Comparison of ENCODE assay signal across 8 cellular contexts in genomic region chr22:20079745-20080444, GRCh38. TPM values are rescaled to one million over a fixed set of nuclear protein-coding genes. Genes with fewer than 3 reads are reported as not detected.
DNase-seq lines count a peak whose midpoint lies in the region; ATAC-seq and TF ChIP-seq lines count a peak whose summit lies in the region.

Gene DGCR8 (plus strand): TSS chr22:20080241. CDS start chr22:20085964, 5,723 bp downstream.

- H3K79me2 ChIP-seq in mesendoderm (ENCODE audit: control insufficient read depth, insufficient read depth, low read length): peaks cover 44% of the 10 kb centered on the region

- H3K56ac ChIP-seq in mesendoderm (ENCODE audit: low read length): peak within 1 kb of the TSS; percentile 99

- no peak for TF ChIP-seq CTCF in endodermal cell (conservative IDR thresholded peaks at IDR 0.05)

- H3K4me1 ChIP-seq in endodermal cell (ENCODE audit: control insufficient read depth, insufficient read depth, low read length) (peaks cover 4% of the 10 kb centered on the region), mesendoderm (ENCODE audit: control insufficient read depth, low read depth, low read length) (peaks cover 18% of the 10 kb centered on the region)

- H3K4ac ChIP-seq in mesendoderm (ENCODE audit: low read depth, low read length): peak within 1 kb of the TSS; percentile 97

- peak; percentile 76 for ATAC-seq in GM21360 (IDR thresholded peaks at IDR 0.05; ENCODE audit: unreplicated experiment)
- peak; percentile 93 for ATAC-seq in activated CD8-positive, alpha-beta memory T cell treated with anti-CD3 and anti-CD28 coated beads, Interleukin-2, amount 10 ng/mL, durations not matched to agents 7 days and 5 days

- peak within 1 kb of the TSS; percentile 84 for H3K27ac Mint-ChIP-seq in activated CD8-positive, alpha-beta memory T cell treated with anti-CD3 and anti-CD28 coated beads, Interleukin-2, amount 10 ng/mL, durations not matched to agents 7 days and 5 days
- peak within 1 kb of the TSS; percentile 96 for H3K27ac Mint-ChIP-seq in endodermal cell

- peak within 1 kb of the TSS; percentile 35 for H2BK5ac ChIP-seq in mesendoderm (ENCODE audit: low read length)

- H3K27me3 ChIP-seq in endodermal cell (ENCODE audit: control insufficient read depth, insufficient read depth, low read length, poor library complexity, severe bottlenecking): no peaks in the 10 kb centered on the region
- H3K27me3 ChIP-seq in mesendoderm (ENCODE audit: insufficient read depth, low read length, poor library complexity): no peaks in the 10 kb centered on the region

- peaks cover 5% of the 10 kb centered on the region for H3K36me3 Mint-ChIP-seq in activated CD8-positive, alpha-beta memory T cell treated with anti-CD3 and anti-CD28 coated beads, Interleukin-2, amount 10 ng/mL, durations not matched to agents 7 days and 5 days
- peaks cover 6% of the 10 kb centered on the region for H3K36me3 Mint-ChIP-seq in endodermal cell (ENCODE audit: low read depth)

- H4K5ac ChIP-seq in mesendoderm (ENCODE audit: low read length): no peak within 1 kb of the TSS

- no peaks in the 10 kb centered on the region for H3K9me3 Mint-ChIP-seq in activated CD8-positive, alpha-beta memory T cell treated with anti-CD3 and anti-CD28 coated beads, Interleukin-2, amount 10 ng/mL, durations not matched to agents 7 days and 5 days (ENCODE audit: low read depth)
- no peaks in the 10 kb centered on the region for H3K9me3 Mint-ChIP-seq in endodermal cell

- H3K4me3 ChIP-seq in endodermal cell (ENCODE audit: low read length): peak within 1 kb of the TSS; percentile 95
- peak within 1 kb of the TSS; percentile 100 for H3K4me3 ChIP-seq in mesendoderm (ENCODE audit: low read length)

- H3K18ac ChIP-seq in mesendoderm (ENCODE audit: low read length): peak within 1 kb of the TSS; percentile 98

- CTCF ChIA-PET in activated CD8-positive, alpha-beta memory T cell treated with anti-CD3 and anti-CD28 coated beads, Interleukin-2, amount 10 ng/mL, durations not matched to agents 7 days and 5 days (lab: Charles Lee): interaction anchor here (1.4 kb wide), 1 partner anchor 108 kb away, joined by 6 read pairs; no protein-coding TSS in a partner anchor

- H3K27me3 Mint-ChIP-seq in activated CD8-positive, alpha-beta memory T cell treated with anti-CD3 and anti-CD28 coated beads, Interleukin-2, amount 10 ng/mL, durations not matched to agents 7 days and 5 days: no peaks in the 10 kb centered on the region
- no peaks in the 10 kb centered on the region for H3K27me3 Mint-ChIP-seq in endodermal cell (ENCODE audit: insufficient read depth)

- peak; percentile 86 for DNase-seq in CMK (ENCODE audit: low read depth)
- DNase-seq in HT1080 (ENCODE audit: low read depth): peak; percentile 93
- DNase-seq in NOMO-1 treated with DMSO at 0.1 percent for 48 hours (lab: John Stamatoyannopoulos, UW; ENCODE audit: unreplicated experiment): peak; percentile 71
- peak; percentile 68 for DNase-seq in activated CD8-positive, alpha-beta memory T cell treated with anti-CD3 and anti-CD28 coated beads, Interleukin-2, amount 10 ng/mL, durations not matched to agents 7 days and 5 days
- peak; percentile 96 for DNase-seq in endodermal cell
- peak; percentile 97 for DNase-seq in mesendoderm
- peak; percentile 64 for DNase-seq in stimulated activated CD8-positive, alpha-beta memory T cell treated with anti-CD3 and anti-CD28 coated beads, Interleukin-12 subunit alpha, Interleukin-12 subunit beta, amount 100 ng/mL, for 4 hours (ENCODE audit: low read depth)

- peak within 1 kb of the TSS; percentile 97 for H3K4me2 ChIP-seq in mesendoderm (ENCODE audit: low read length)

- 0 to 2% methylated on average over 24 to 100 of the region's 100 CpGs for WGBS in endodermal cell (ENCODE audit: insufficient coverage in 1 of 2, insufficient read length in 1 of 2), 2 experiments
- WGBS in mesendoderm (ENCODE audit: extremely low coverage, insufficient coverage, low lambda C conversion rate): no CpG with 5 or more reads among the region's 100 CpGs

- H3K36me3 ChIP-seq in endodermal cell (ENCODE audit: control insufficient read depth, insufficient read depth, low read length) (no peaks in the 10 kb centered on the region), mesendoderm (ENCODE audit: control insufficient read depth, insufficient read depth, low read length) (peaks cover 3% of the 10 kb centered on the region)

- H3K9me3 ChIP-seq in endodermal cell (ENCODE audit: control insufficient read depth, low read length): no peaks in the 10 kb centered on the region

- peak within 1 kb of the TSS; percentile 97 for H2AK5ac ChIP-seq in mesendoderm (ENCODE audit: low read length)

- peak within 1 kb of the TSS; percentile 96 for H3K23ac ChIP-seq in mesendoderm (ENCODE audit: low read length)

- no peak within 1 kb of the TSS for H2BK15ac ChIP-seq in mesendoderm (replicated peaks; ENCODE audit: low read depth)

- peak within 1 kb of the TSS; percentile 93 for H3K27ac ChIP-seq in endodermal cell (ENCODE audit: low read depth, low read length)
- peak within 1 kb of the TSS; percentile 95 for H3K27ac ChIP-seq in mesendoderm (ENCODE audit: low read depth, low read length)

- H3K4me1 Mint-ChIP-seq in activated CD8-positive, alpha-beta memory T cell treated with anti-CD3 and anti-CD28 coated beads, Interleukin-2, amount 10 ng/mL, durations not matched to agents 7 days and 5 days: peaks cover 43% of the 10 kb centered on the region
- peaks cover 36% of the 10 kb centered on the region for H3K4me1 Mint-ChIP-seq in endodermal cell

- H3K4me3 Mint-ChIP-seq in activated CD8-positive, alpha-beta memory T cell treated with anti-CD3 and anti-CD28 coated beads, Interleukin-2, amount 10 ng/mL, durations not matched to agents 7 days and 5 days: peak within 1 kb of the TSS; percentile 92
- H3K4me3 Mint-ChIP-seq in endodermal cell: peak within 1 kb of the TSS; percentile 85

- peak within 1 kb of the TSS; percentile 99 for H4K8ac ChIP-seq in mesendoderm (ENCODE audit: low read depth, low read length)

- H3K79me1 ChIP-seq in mesendoderm (ENCODE audit: low read length): peaks cover 18% of the 10 kb centered on the region

- H2BK120ac ChIP-seq in mesendoderm (ENCODE audit: low read depth, low read length): peak within 1 kb of the TSS; percentile 39

- H3K9ac ChIP-seq in endodermal cell (ENCODE audit: extremely low read depth, low read length, poor library complexity, severe bottlenecking): peak within 1 kb of the TSS; percentile 90
- H3K9ac ChIP-seq in mesendoderm (ENCODE audit: low read length): peak within 1 kb of the TSS; percentile 100

RNA-seq across cellular contexts. Expression of gene DGCR8, which starts in this region (rescaled TPM):
- total RNA-seq in HT1080 (2014; rRNA removed; shearing (Covaris generic)): 22.9 and 25.9 TPM in 2 replicates
- 11.8 and 12.0 TPM in 2 replicates for polyA plus RNA-seq in HT1080 (2015; cell fraction: cytosol; rRNA removed)
- polyA plus RNA-seq in HT1080 (2015; cell fraction: nucleus; rRNA removed): 69.1 and 69.6 TPM in 2 replicates
- 10 to 100 TPM; 70.4 to 71.9 TPM for total RNA-seq in activated CD8-positive, alpha-beta memory T cell treated with anti-CD3 and anti-CD28 coated beads, Interleukin-2, amount 10 ng/mL, durations not matched to agents 7 days and 5 days
- 10 to 100 TPM; 61.3 to 76.1 TPM for total RNA-seq in endodermal cell
- 43.6 TPM for polyA plus RNA-seq in endodermal cell (2013, experiment 1 of 2)
- 34.4 TPM for polyA plus RNA-seq in endodermal cell (2013, experiment 2 of 2)
- polyA plus RNA-seq in mesendoderm (2013, experiment 1 of 2): 26.3 TPM
- polyA plus RNA-seq in mesendoderm (2013, experiment 2 of 2): 27.0 TPM

Comparison
In these comparisons a context has a peak if more than half of its experiments do, and no peak if none do; other contexts are left out.
1. Peak in every context shown above with its lines: DNase-seq, ATAC-seq, H3K4me3 ChIP-seq and H3K27ac ChIP-seq.